Comparison of ENCODE assay signal across 9 cellular contexts in genomic region chr20:50335105-50335504, GRCh38.
DNase-seq lines count a peak whose midpoint lies in the region; ATAC-seq and TF ChIP-seq lines count a peak whose summit lies in the region.
"Had no signal": no experiment of that assay in that cellular context is flagged by ENCODE, and none has a peak within 500 bp of the region (broad histone marks: within the 10 kb centered on the region; RNA-seq: fewer than 3 reads in every experiment).

No MANE protein-coding gene starts in this region.

- H4K91ac ChIP-seq in trophoblast cell (ENCODE audit: low read depth, low read length), result no peak overlapping the region

- H3K79me1 ChIP-seq in trophoblast cell (ENCODE audit: low read length), result no peaks in the 10 kb centered on the region

- ATAC-seq in HG02938 (IDR thresholded peaks at IDR 0.05; ENCODE audit: unreplicated experiment), result no peak
- ATAC-seq in HG02588 (IDR thresholded peaks at IDR 0.05; ENCODE audit: unreplicated experiment), result no peak

- peaks cover 45% of the 10 kb centered on the region for H3F3A ChIP-seq in GM23248 (ENCODE audit: insufficient read depth)

- no peak overlapping the region for H2BK120ac ChIP-seq in trophoblast cell (ENCODE audit: insufficient read depth, low read length, poor library complexity)

- intact Hi-C loops in breast epithelium (cut with DNase I; ENCODE audit: low total_unique reads), result no loop called here

- no peaks in the 10 kb centered on the region for H3K36me3 ChIP-seq in GM23248 (ENCODE audit: low read depth)
- H3K36me3 ChIP-seq in breast epithelium, result no peaks in the 10 kb centered on the region
- H3K36me3 ChIP-seq in trophoblast cell (ENCODE audit: control insufficient read depth in 1 of 2, insufficient read depth in 2 of 2, low read length in 2 of 2), result no peaks in the 10 kb centered on the region

- H3K9me3 ChIP-seq in GM23248 (ENCODE audit: low read depth) (no peaks in the 10 kb centered on the region), breast epithelium (no peaks in the 10 kb centered on the region), trophoblast cell (ENCODE audit: insufficient read depth, low read depth, low read length) (peaks cover 2% of the 10 kb centered on the region)

- no peak overlapping the region for H3K9ac ChIP-seq in GM23248
- H3K9ac ChIP-seq in trophoblast cell (ENCODE audit: low read length), result no peak overlapping the region

- no peak overlapping the region for H2BK12ac ChIP-seq in trophoblast cell (ENCODE audit: low read length)

- H3K18ac ChIP-seq in trophoblast cell (ENCODE audit: low read length), result no peak overlapping the region

- H4K20me1 ChIP-seq in GM23248 (ENCODE audit: insufficient read depth), result no peaks in the 10 kb centered on the region

- H3K9me2 ChIP-seq in GM23248 (ENCODE audit: insufficient read depth), result no peaks in the 10 kb centered on the region

- H3K79me2 ChIP-seq in GM23248 (ENCODE audit: insufficient read depth) (no peaks in the 10 kb centered on the region), trophoblast cell (ENCODE audit: control insufficient read depth, insufficient read depth, low read length, poor library complexity) (no peaks in the 10 kb centered on the region)

- H4K8ac ChIP-seq in trophoblast cell (ENCODE audit: low read depth, low read length), result no peak overlapping the region

- TF ChIP-seq POLR2A in breast epithelium (IDR thresholded peaks at IDR 0.05), result no peak

- H3K4me1 ChIP-seq in GM23248 (ENCODE audit: insufficient read depth) (peaks cover 66% of the 10 kb centered on the region), breast epithelium (peaks cover 15 to 26% of the 10 kb centered on the region in 2 donors), trophoblast cell (ENCODE audit: control insufficient read depth in 1 of 2, insufficient read depth in 2 of 2, low read length in 2 of 2) (peaks cover 4 to 7% of the 10 kb centered on the region in 2 experiments)

- peak overlapping the region; percentile 93 for H3K27ac ChIP-seq in GM23248
- H3K27ac ChIP-seq in breast epithelium, result peak overlapping the region; percentile 3 to 76
- no peak overlapping the region for H3K27ac ChIP-seq in trophoblast cell (ENCODE audit: low read depth, low read length)

- H4K12ac ChIP-seq in trophoblast cell (ENCODE audit: low read depth, low read length), result no peak overlapping the region

- H3K27me3 ChIP-seq in GM23248 (replicated peaks; ENCODE audit: insufficient read depth) (no peaks in the 10 kb centered on the region), breast epithelium (no peaks in the 10 kb centered on the region), trophoblast cell (ENCODE audit: insufficient read depth, low read length) (no peaks in the 10 kb centered on the region)

- no peak overlapping the region for H3K4me3 ChIP-seq in GM23248
- H3K4me3 ChIP-seq in breast epithelium, result no peak overlapping the region
- no peak overlapping the region for H3K4me3 ChIP-seq in trophoblast cell (ENCODE audit: low read depth, low read length)

- DNase-seq in A172 (ENCODE audit: low spot score) (peak; percentile 68), GM23248 (peak; percentile 49), NCI-H526 treated with DMSO at 0.1 percent for 48 hours (lab: John Stamatoyannopoulos, UW) (peak; percentile 36), breast epithelium (ENCODE audit: low spot score in 2 of 2) (peak in 1 of 2 donors; percentile 66), trophoblast cell (peak; percentile 45 to 68)
- DNase-seq in stimulated activated CD4-positive, alpha-beta T cell treated with anti-CD3 and anti-CD28 coated beads, Interleukin-2, amount 100 ng/mL, for 24 hours, result no peak
- DNase-seq: left cardiac atrium had no signal

- no peak overlapping the region for H3K14ac ChIP-seq in trophoblast cell (ENCODE audit: low read length)

- H3K4me2 ChIP-seq in GM23248 (ENCODE audit: unreplicated experiment), result no peak overlapping the region
- H3K4me2 ChIP-seq in trophoblast cell (ENCODE audit: low read length), result no peak overlapping the region

- H3K4ac ChIP-seq in trophoblast cell (ENCODE audit: low read depth, low read length), result no peak overlapping the region

- no peak overlapping the region for H3K23ac ChIP-seq in trophoblast cell (ENCODE audit: low read length)

- in situ Hi-C loops in GM23248 (cut with MboI), result no loop called here

- no peak for TF ChIP-seq CTCF in breast epithelium (IDR thresholded peaks at IDR 0.05)

- no peak overlapping the region for H2AK5ac ChIP-seq in trophoblast cell (ENCODE audit: low read length)

- H2AFZ ChIP-seq in GM23248 (no peak overlapping the region), trophoblast cell (ENCODE audit: insufficient read depth, low read length, poor library complexity) (no peak overlapping the region)

- WGBS in GM23248 (ENCODE audit: low coverage in 1 of 2, low lambda C conversion rate in 2 of 2, missing lambda C conversion rate in 2 of 2), 2 experiments, result 59 to 67% methylated on average over 2 of the region's 2 CpGs
- no CpG with 5 or more reads among the region's 2 CpGs for WGBS in trophoblast cell (ENCODE audit: extremely low coverage, insufficient coverage, insufficient read length)

- no peak overlapping the region for H2BK5ac ChIP-seq in trophoblast cell (ENCODE audit: low read depth, low read length, poor library complexity)

Comparison
In these comparisons a context has a peak if more than half of its experiments do, and no peak if none do; other contexts are left out.
1. DNase-seq: peak in A172 (single experiment), GM23248 (single experiment), NCI-H526 treated with DMSO at 0.1 percent for 48 hours (single experiment) and trophoblast cell (2 of 2); none in stimulated activated CD4-positive, alpha-beta T cell treated with anti-CD3 and anti-CD28 coated beads, Interleukin-2, amount 100 ng/mL, for 24 hours (0 of 2).